Comparison of ENCODE assay signal across 12 cellular contexts in the genomic region with DNA sequence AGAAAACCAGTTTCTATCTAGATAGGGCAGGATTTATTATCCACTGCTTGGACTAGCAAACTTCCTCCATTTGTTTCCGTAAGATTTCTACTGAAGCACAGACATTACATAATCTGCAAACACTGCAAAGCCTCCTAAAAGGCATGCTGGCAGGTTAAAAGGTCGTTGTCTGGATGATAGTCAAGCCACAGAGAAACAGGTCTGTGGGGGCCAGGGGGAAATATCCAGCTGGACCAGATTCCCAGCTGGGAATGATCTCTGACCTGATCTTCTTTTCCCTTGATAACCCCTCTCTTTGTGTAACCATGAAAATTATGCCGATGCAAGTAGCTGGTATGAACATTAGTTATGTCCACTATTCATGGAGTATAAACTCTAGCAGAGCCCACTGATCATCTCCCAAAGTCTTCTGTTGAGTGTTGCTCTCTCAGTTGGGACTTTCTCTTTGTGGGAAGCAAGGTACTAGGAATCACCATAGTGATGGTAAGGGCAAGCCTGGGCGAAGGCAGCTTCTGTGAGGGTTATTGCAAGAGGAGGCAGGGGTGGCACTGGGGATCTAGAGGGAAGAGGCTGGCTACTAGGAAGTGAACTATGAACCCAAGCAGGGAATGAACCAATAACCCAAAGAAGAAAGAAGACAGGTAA.
DNase-seq lines count a peak whose midpoint lies in the region; ATAC-seq and TF ChIP-seq lines count a peak whose summit lies in the region.
"Had no signal": no experiment of that assay in that cellular context is flagged by ENCODE, and none has a peak within 500 bp of the region (broad histone marks: within the 10 kb centered on the region; RNA-seq: fewer than 3 reads in every experiment).

No MANE protein-coding gene starts in this region.

- no TSS peak for BruUV-seq in Calu3 (replicated peaks; lab: Mats Ljungman, UMichigan)

- no peak overlapping the region for H3K4ac ChIP-seq in mesenchymal stem cell (ENCODE audit: low read depth in 1 of 2, low read length in 2 of 2)

- no peak overlapping the region for H2BK120ac ChIP-seq in mesenchymal stem cell (ENCODE audit: low read depth, low read length)

- no peak overlapping the region for H3K9ac ChIP-seq in mesenchymal stem cell (ENCODE audit: low read length)
- H3K9ac ChIP-seq: BLaER1 treated with 17β-estradiol and CSF1 and Interleukin-3, amounts not matched to agents 10 nM and 100 nM had no signal

- no peak overlapping the region for H4K8ac ChIP-seq in mesenchymal stem cell (ENCODE audit: low read length)

- no peaks in the 10 kb centered on the region for H3K27me3 Mint-ChIP-seq in dendritic cell treated with granulocyte-macrophage colony-stimulating factor and Interleukin-4, amounts not matched to agents 40 ng/mL and 50 ng/mL, for 4 days
- H3K27me3 Mint-ChIP-seq in Calu3 (ENCODE audit: unreplicated experiment), result no peaks in the 10 kb centered on the region

- H3K27ac Mint-ChIP-seq in dendritic cell treated with granulocyte-macrophage colony-stimulating factor and Interleukin-4, amounts not matched to agents 40 ng/mL and 50 ng/mL, for 4 days, result peak overlapping the region; percentile 14
- H3K27ac Mint-ChIP-seq in Calu3 (ENCODE audit: unreplicated experiment), result no peak overlapping the region

- CTCF ChIA-PET in Calu3 (lab: Charles Lee), result no interaction called here

- peaks cover 0 to 7% of the 10 kb centered on the region in 2 experiments for H3K36me3 ChIP-seq in mesenchymal stem cell (ENCODE audit: control insufficient read depth in 1 of 2, insufficient read depth in 2 of 2, low read depth in 1 of 2, low read length in 2 of 2)

- DNase-seq in EH (ENCODE audit: low read depth), result peak; percentile 24
- DNase-seq in NOMO-1 treated with dmso at 0.1 percent for 144 hours (lab: John Stamatoyannopoulos, UW; ENCODE audit: unreplicated experiment), result peak; percentile 2
- peak; percentile 61 for DNase-seq in mesenchymal stem cell
- DNase-seq in Calu3, result no peak
- DNase-seq in AG20443 (ENCODE audit: low spot score), result no peak
- DNase-seq: activated gamma-delta T cell, substantia nigra had no signal

- H2BK5ac ChIP-seq in mesenchymal stem cell (ENCODE audit: low read depth, low read length, poor library complexity, severe bottlenecking), result peak overlapping the region; percentile 87

- H3K4me1 Mint-ChIP-seq in dendritic cell treated with granulocyte-macrophage colony-stimulating factor and Interleukin-4, amounts not matched to agents 40 ng/mL and 50 ng/mL, for 4 days (ENCODE audit: low read depth), result peaks cover 12% of the 10 kb centered on the region
- peaks cover 21% of the 10 kb centered on the region for H3K4me1 Mint-ChIP-seq in Calu3 (ENCODE audit: low read depth, unreplicated experiment)

- no peak overlapping the region for H3K4me3 ChIP-seq in mesenchymal stem cell (ENCODE audit: insufficient read depth in 1 of 2, low read depth in 1 of 2, low read length in 2 of 2)
- H3K4me3 ChIP-seq: BLaER1 treated with 17β-estradiol and CSF1 and Interleukin-3, amounts not matched to agents 10 nM and 100 nM had no signal

- peak overlapping the region; percentile 92 for H3K27ac ChIP-seq in mesenchymal stem cell (ENCODE audit: low read length, poor library complexity, severe bottlenecking)
- H3K27ac ChIP-seq: BLaER1 treated with 17β-estradiol and CSF1 and Interleukin-3, amounts not matched to agents 10 nM and 100 nM; VCaP had no signal

- peaks cover 22% of the 10 kb centered on the region for H3K36me3 Mint-ChIP-seq in dendritic cell treated with granulocyte-macrophage colony-stimulating factor and Interleukin-4, amounts not matched to agents 40 ng/mL and 50 ng/mL, for 4 days (ENCODE audit: low read depth)
- H3K36me3 Mint-ChIP-seq in Calu3 (ENCODE audit: insufficient read depth, unreplicated experiment), result no peaks in the 10 kb centered on the region

- H3K4me1 ChIP-seq in mesenchymal stem cell (ENCODE audit: control insufficient read depth, insufficient read depth, low read depth, low read length), result peaks cover 7% of the 10 kb centered on the region
- H3K4me1 ChIP-seq: BLaER1 treated with 17β-estradiol and CSF1 and Interleukin-3, amounts not matched to agents 10 nM and 100 nM had no signal

- WGBS in mesenchymal stem cell, result 37% methylated on average over 3 of the region's 4 CpGs

- H3K27me3 ChIP-seq in mesenchymal stem cell (ENCODE audit: control insufficient read depth in 1 of 2, insufficient read depth in 1 of 2, low read length in 2 of 2), result no peaks in the 10 kb centered on the region
- H3K27me3 ChIP-seq: BLaER1 treated with 17β-estradiol and CSF1 and Interleukin-3, amounts not matched to agents 10 nM and 100 nM had no signal

- no peak overlapping the region for H2BK15ac ChIP-seq in mesenchymal stem cell (ENCODE audit: low read depth, poor library complexity, severe bottlenecking)

- intact Hi-C loops in dendritic cell treated with granulocyte-macrophage colony-stimulating factor and Interleukin-4, amounts not matched to agents 40 ng/mL and 50 ng/mL, for 4 days (cut with micrococcal nuclease), result no loop called here
- intact Hi-C loops in Calu3 (cut with micrococcal nuclease; ENCODE audit: unreplicated experiment), result no loop called here

- no peak overlapping the region for H3K23ac ChIP-seq in mesenchymal stem cell (ENCODE audit: low read length in 2 of 2)

- no peak for TF ChIP-seq CTCF in Calu3 (IDR thresholded peaks at IDR 0.05; ENCODE audit: unreplicated experiment)

- H3K9me3 ChIP-seq in mesenchymal stem cell (ENCODE audit: control insufficient read depth, low read length), result no peaks in the 10 kb centered on the region

- peak overlapping the region in 1 of 2 experiments; percentile 82 for H3K18ac ChIP-seq in mesenchymal stem cell (ENCODE audit: low read depth in 1 of 2, low read length in 2 of 2)

- H3K79me1 ChIP-seq in mesenchymal stem cell (replicated peaks; ENCODE audit: low read length, poor library complexity, severe bottlenecking), result peaks cover 6% of the 10 kb centered on the region

- no peak overlapping the region for H3K14ac ChIP-seq in mesenchymal stem cell (ENCODE audit: low read length in 2 of 2)

- no peak overlapping the region for H4K91ac ChIP-seq in mesenchymal stem cell (ENCODE audit: low read length)

- H3K4me3 Mint-ChIP-seq in dendritic cell treated with granulocyte-macrophage colony-stimulating factor and Interleukin-4, amounts not matched to agents 40 ng/mL and 50 ng/mL, for 4 days, result no peak overlapping the region
- no peak overlapping the region for H3K4me3 Mint-ChIP-seq in Calu3 (ENCODE audit: low read depth, unreplicated experiment)

- no peak overlapping the region for H2AFZ ChIP-seq in mesenchymal stem cell (ENCODE audit: low read depth, low read length)

- H2BK12ac ChIP-seq in mesenchymal stem cell (ENCODE audit: low read length in 2 of 2), result no peak overlapping the region

- H3K9me3 Mint-ChIP-seq in dendritic cell treated with granulocyte-macrophage colony-stimulating factor and Interleukin-4, amounts not matched to agents 40 ng/mL and 50 ng/mL, for 4 days, result no peaks in the 10 kb centered on the region
- no peaks in the 10 kb centered on the region for H3K9me3 Mint-ChIP-seq in Calu3 (ENCODE audit: low read depth, unreplicated experiment)

- ATAC-seq in HG03469 (IDR thresholded peaks at IDR 0.05; ENCODE audit: unreplicated experiment) (no peak), GM19395 (IDR thresholded peaks at IDR 0.05; ENCODE audit: unreplicated experiment) (no peak)

- H2AK5ac ChIP-seq in mesenchymal stem cell (ENCODE audit: low read length, severe bottlenecking), result peak overlapping the region; percentile 98

- H3K4me2 ChIP-seq in mesenchymal stem cell (ENCODE audit: low read length, poor library complexity, severe bottlenecking), result no peak overlapping the region
- H3K4me2 ChIP-seq: BLaER1 treated with 17β-estradiol and CSF1 and Interleukin-3, amounts not matched to agents 10 nM and 100 nM had no signal

Comparison
In these comparisons a context has a peak if more than half of its experiments do, and no peak if none do; other contexts are left out.
1. DNase-seq: peak in EH (single experiment), NOMO-1 treated with dmso at 0.1 percent for 144 hours (single experiment) and mesenchymal stem cell (single experiment); none in Calu3 (single experiment) and AG20443 (single experiment).